Comparison of ENCODE assay signal across 8 cellular contexts in genomic region chr2:182715896-182716664, GRCh38. TPM values are rescaled to one million over a fixed set of nuclear protein-coding genes. Genes with fewer than 3 reads are reported as not detected.
DNase-seq lines count a peak whose midpoint lies in the region; ATAC-seq and TF ChIP-seq lines count a peak whose summit lies in the region.

A gene with protein sequence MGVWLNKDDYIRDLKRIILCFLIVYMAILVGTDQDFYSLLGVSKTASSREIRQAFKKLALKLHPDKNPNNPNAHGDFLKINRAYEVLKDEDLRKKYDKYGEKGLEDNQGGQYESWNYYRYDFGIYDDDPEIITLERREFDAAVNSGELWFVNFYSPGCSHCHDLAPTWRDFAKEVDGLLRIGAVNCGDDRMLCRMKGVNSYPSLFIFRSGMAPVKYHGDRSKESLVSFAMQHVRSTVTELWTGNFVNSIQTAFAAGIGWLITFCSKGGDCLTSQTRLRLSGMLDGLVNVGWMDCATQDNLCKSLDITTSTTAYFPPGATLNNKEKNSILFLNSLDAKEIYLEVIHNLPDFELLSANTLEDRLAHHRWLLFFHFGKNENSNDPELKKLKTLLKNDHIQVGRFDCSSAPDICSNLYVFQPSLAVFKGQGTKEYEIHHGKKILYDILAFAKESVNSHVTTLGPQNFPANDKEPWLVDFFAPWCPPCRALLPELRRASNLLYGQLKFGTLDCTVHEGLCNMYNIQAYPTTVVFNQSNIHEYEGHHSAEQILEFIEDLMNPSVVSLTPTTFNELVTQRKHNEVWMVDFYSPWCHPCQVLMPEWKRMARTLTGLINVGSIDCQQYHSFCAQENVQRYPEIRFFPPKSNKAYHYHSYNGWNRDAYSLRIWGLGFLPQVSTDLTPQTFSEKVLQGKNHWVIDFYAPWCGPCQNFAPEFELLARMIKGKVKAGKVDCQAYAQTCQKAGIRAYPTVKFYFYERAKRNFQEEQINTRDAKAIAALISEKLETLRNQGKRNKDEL (plus strand): TSS chr2:182716257. CDS start chr2:182718087, 1,830 bp downstream.

- no peaks in the 10 kb centered on the region for H3K27me3 Mint-ChIP-seq in activated naive CD4-positive, alpha-beta T cell treated with anti-CD3 and anti-CD28 coated beads, Interleukin-2, amount 10 ng/mL, durations not matched to agents 7 days and 5 days

- no peak within 1 kb of the TSS for H3K4me3 Mint-ChIP-seq in activated naive CD4-positive, alpha-beta T cell treated with anti-CD3 and anti-CD28 coated beads, Interleukin-2, amount 10 ng/mL, durations not matched to agents 7 days and 5 days

- peak; percentile 95 for DNase-seq in GM03348 (ENCODE audit: low spot score)
- peak; percentile 87 for DNase-seq in HCEC 1CT
- peak; percentile 85 for DNase-seq in MM.1S
- peak; percentile 87 for DNase-seq in SK-N-DZ (ENCODE audit: low spot score)
- peak; percentile 88 for DNase-seq in activated naive CD4-positive, alpha-beta T cell treated with anti-CD3 and anti-CD28 coated beads, Interleukin-2, amount 10 ng/mL, durations not matched to agents 7 days and 5 days
- peak; percentile 52 for DNase-seq in glomerular endothelial cell (ENCODE audit: extremely low read depth, low read depth, low spot score)
- DNase-seq in omental fat pad (ENCODE audit: low spot score): peak; percentile 73
- peak; percentile 91 for DNase-seq in testis

- H3K36me3 ChIP-seq in MM.1S (replicated peaks; ENCODE audit: insufficient read depth, low read length): no peaks in the 10 kb centered on the region; the same call in 1 of the 2 replicates
- H3K36me3 ChIP-seq in testis (ENCODE audit: low read depth, missing control alignments): no peaks in the 10 kb centered on the region

- ATAC-seq in omental fat pad (ENCODE audit: low FRiP score): peak; percentile 98

- H3K4me2 ChIP-seq in MM.1S (ENCODE audit: low read depth, low read length): peak within 1 kb of the TSS; percentile 66

- no peaks in the 10 kb centered on the region for H3K9me3 Mint-ChIP-seq in activated naive CD4-positive, alpha-beta T cell treated with anti-CD3 and anti-CD28 coated beads, Interleukin-2, amount 10 ng/mL, durations not matched to agents 7 days and 5 days

- intact Hi-C loops in testis (cut with DNase I; ENCODE audit: low total_unique reads): no loop called here

- peaks cover 11% of the 10 kb centered on the region for H3K4me1 ChIP-seq in MM.1S (ENCODE audit: low read length)
- H3K4me1 ChIP-seq in testis: peaks cover 5% of the 10 kb centered on the region

- no peaks in the 10 kb centered on the region for H3K9me2 ChIP-seq in MM.1S (replicated peaks; ENCODE audit: insufficient read depth, low read length)

- H3K27me3 ChIP-seq in MM.1S (replicated peaks; ENCODE audit: insufficient read depth, low read length) (no peaks in the 10 kb centered on the region), testis (no peaks in the 10 kb centered on the region)

- CTCF ChIA-PET in activated naive CD4-positive, alpha-beta T cell treated with anti-CD3 and anti-CD28 coated beads, Interleukin-2, amount 10 ng/mL, durations not matched to agents 7 days and 5 days (lab: Charles Lee): interaction anchor here (1.5 kb wide), 1 partner anchor 49 kb away, joined by 3 read pairs; no protein-coding TSS in a partner anchor

- no peak within 1 kb of the TSS for H3K27ac Mint-ChIP-seq in activated naive CD4-positive, alpha-beta T cell treated with anti-CD3 and anti-CD28 coated beads, Interleukin-2, amount 10 ng/mL, durations not matched to agents 7 days and 5 days

- 0% methylated on average over 7 to 49 of the region's 69 CpGs for WGBS in testis, 2 donors

- H3K9me3 ChIP-seq in MM.1S (replicated peaks; ENCODE audit: insufficient read depth, low read length) (no peaks in the 10 kb centered on the region), testis (no peaks in the 10 kb centered on the region)

- H3K27ac ChIP-seq in MM.1S (ENCODE audit: low read length) (peak within 1 kb of the TSS; percentile 95), testis (peak within 1 kb of the TSS; percentile 88 to 89)

- peak within 1 kb of the TSS; percentile 99 for H3K9ac ChIP-seq in MM.1S (ENCODE audit: low read length)

- H3K79me2 ChIP-seq in MM.1S (ENCODE audit: low read length): peaks cover 26% of the 10 kb centered on the region

- peaks cover 9% of the 10 kb centered on the region for H3K4me1 Mint-ChIP-seq in activated naive CD4-positive, alpha-beta T cell treated with anti-CD3 and anti-CD28 coated beads, Interleukin-2, amount 10 ng/mL, durations not matched to agents 7 days and 5 days

- H3K36me3 Mint-ChIP-seq in activated naive CD4-positive, alpha-beta T cell treated with anti-CD3 and anti-CD28 coated beads, Interleukin-2, amount 10 ng/mL, durations not matched to agents 7 days and 5 days: peaks cover 2% of the 10 kb centered on the region

- TF ChIP-seq CTCF in MM.1S (IDR thresholded peaks at IDR 0.05; ENCODE audit: low read length) (no peak), omental fat pad (IDR thresholded peaks at IDR 0.05) (no peak), testis (IDR thresholded peaks at IDR 0.05) (no peak)

- H4K20me1 ChIP-seq in MM.1S (ENCODE audit: insufficient read depth, low read length): no peaks in the 10 kb centered on the region

- peak within 1 kb of the TSS; percentile 64 for H2AFZ ChIP-seq in MM.1S (ENCODE audit: low read length)

- peaks cover 38% of the 10 kb centered on the region for H3F3A ChIP-seq in MM.1S (ENCODE audit: insufficient read depth, low read length)

- H3K4me3 ChIP-seq in MM.1S (ENCODE audit: low read length): peak within 1 kb of the TSS; percentile 98
- peak within 1 kb of the TSS; percentile 94 to 95 for H3K4me3 ChIP-seq in testis

- no peak for TF ChIP-seq POLR2A in testis (IDR thresholded peaks at IDR 0.05)

RNA-seq across cellular contexts. Expression of the gene that starts here (rescaled TPM):
- polyA plus RNA-seq in SK-N-DZ (2014; cell fraction: cytosol; rRNA removed): 44.5 and 60.7 TPM in 2 replicates
- polyA plus RNA-seq in SK-N-DZ (2014; cell fraction: nucleus; rRNA removed): 72.3 and 80.9 TPM in 2 replicates
- total RNA-seq in glomerular endothelial cell (133 and 149 TPM in 2 replicates), omental fat pad (10 to 100 TPM; 41.1 to 61.9 (median 44.6) TPM), testis (10 to 100 TPM; 51.0 to 81.4 TPM)
- 91.3 TPM for polyA plus RNA-seq in testis (ENCODE audit: insufficient read depth, low read depth, low replicate concordance)

Comparison
In these comparisons a context has a peak if more than half of its experiments do, and no peak if none do; other contexts are left out.
1. Peak in every context shown above with its lines: DNase-seq, ATAC-seq, H3K4me3 ChIP-seq and H3K27ac ChIP-seq.